ENCODE assay signal across 12 cellular contexts in genomic region chr3:184317201-184317600, GRCh38. TPM values are rescaled to one million over a fixed set of nuclear protein-coding genes. Genes with fewer than 3 reads are reported as not detected.
DNase-seq lines count a peak whose midpoint lies in the region; ATAC-seq and TF ChIP-seq lines count a peak whose summit lies in the region.
"Had no signal": no experiment of that assay in that cellular context is flagged by ENCODE, and none has a peak within 500 bp of the region (broad histone marks: within the 10 kb centered on the region; RNA-seq: fewer than 3 reads in every experiment).

No MANE protein-coding gene starts in this region.

- no peaks in the 10 kb centered on the region for H3F3A ChIP-seq in OCI-LY1 (ENCODE audit: insufficient read depth, low read length)

- no peaks in the 10 kb centered on the region for H3K27me3 ChIP-seq in CD4-positive, alpha-beta T cell (ENCODE audit: control insufficient read depth, insufficient read depth, low read length)
- H3K27me3 ChIP-seq in OCI-LY1 (ENCODE audit: insufficient read depth, low read length) = no peaks in the 10 kb centered on the region

- peak overlapping the region; percentile 95 for H3K27ac Mint-ChIP-seq in CD4-positive, alpha-beta T cell
- H3K27ac Mint-ChIP-seq in neural crest cell (ENCODE audit: unreplicated experiment) = peak overlapping the region; percentile 65

- peaks cover 55% of the 10 kb centered on the region for H3K36me3 Mint-ChIP-seq in CD4-positive, alpha-beta T cell (ENCODE audit: low read depth)
- H3K36me3 Mint-ChIP-seq in neural crest cell (ENCODE audit: low read depth) = peaks cover 21% of the 10 kb centered on the region

- peak overlapping the region; percentile 94 for H3K4me3 Mint-ChIP-seq in CD4-positive, alpha-beta T cell
- peak overlapping the region; percentile 92 for H3K4me3 Mint-ChIP-seq in neural crest cell

- H3K4me1 Mint-ChIP-seq in CD4-positive, alpha-beta T cell (ENCODE audit: low read depth) = peaks cover 31% of the 10 kb centered on the region
- H3K4me1 Mint-ChIP-seq in neural crest cell = peaks cover 32% of the 10 kb centered on the region

- ATAC-seq in CD4-positive, alpha-beta T cell (ENCODE audit: poor library complexity) = no peak
- ATAC-seq in GM18870 (IDR thresholded peaks at IDR 0.05; ENCODE audit: unreplicated experiment) (no peak), GM18867 (IDR thresholded peaks at IDR 0.05; ENCODE audit: unreplicated experiment) (no peak)

- CTCF ChIA-PET in CD4-positive, alpha-beta T cell (lab: Charles Lee) = no interaction called here

- TF ChIP-seq CTCF in CD4-positive, alpha-beta T cell (IDR thresholded peaks at IDR 0.05) = no peak
- TF ChIP-seq CTCF in OCI-LY1 (IDR thresholded peaks at IDR 0.05; ENCODE audit: low read length) (no peak), coronary artery (IDR thresholded peaks at IDR 0.05) (no peak), neural crest cell (conservative IDR thresholded peaks at IDR 0.05) (no peak)

- no peak for DNase-seq in CD4-positive, alpha-beta T cell
- DNase-seq in coronary artery (ENCODE audit: low spot score) (no peak), neural crest cell (ENCODE audit: low read depth, low spot score) (no peak), NCI-H226 (no peak), SKM-1 (lab: John Stamatoyannopoulos, UW; ENCODE audit: unreplicated experiment) (no peak)
- DNase-seq: erythroblast, NCI-H1092, occipital lobe had no signal

- H3K4me1 ChIP-seq in OCI-LY1 (ENCODE audit: insufficient read depth, low read length, severe bottlenecking) = peaks cover 26% of the 10 kb centered on the region

- intact Hi-C loops in CD4-positive, alpha-beta T cell (cut with DNase I, micrococcal nuclease) = loop anchor here in 1 of 2 experiments (1.0 to 5.0 kb wide), 3 partner anchors 16 to 300 kb away; partner anchors contain the start of genes ABCC5 and ABCF3

- no peak overlapping the region for H3K27ac ChIP-seq in CD4-positive, alpha-beta T cell (ENCODE audit: low read depth, low read length)
- H3K27ac ChIP-seq in OCI-LY1 (ENCODE audit: low read depth, low read length, poor library complexity, severe bottlenecking) = no peak overlapping the region
- peak overlapping the region in 1 of 2 donors; percentile 27 for H3K27ac ChIP-seq in coronary artery

- POLR2A ChIA-PET in CD4-positive, alpha-beta T cell (lab: Charles Lee) = no interaction called here

- H3K27me3 Mint-ChIP-seq in CD4-positive, alpha-beta T cell = no peaks in the 10 kb centered on the region
- H3K27me3 Mint-ChIP-seq in neural crest cell (ENCODE audit: low read depth) = no peaks in the 10 kb centered on the region

- H3K9me3 ChIP-seq in CD4-positive, alpha-beta T cell (ENCODE audit: control insufficient read depth, low read length) = no peaks in the 10 kb centered on the region
- no peaks in the 10 kb centered on the region for H3K9me3 ChIP-seq in OCI-LY1 (ENCODE audit: low read length)

- H3K79me2 ChIP-seq in OCI-LY1 (ENCODE audit: insufficient read depth, low read length) = peaks cover 46% of the 10 kb centered on the region

- H3K36me3 ChIP-seq in OCI-LY1 (ENCODE audit: insufficient read depth, low read length) = peaks cover 70% of the 10 kb centered on the region

- no peaks in the 10 kb centered on the region for H3K9me3 Mint-ChIP-seq in CD4-positive, alpha-beta T cell
- H3K9me3 Mint-ChIP-seq in neural crest cell = no peaks in the 10 kb centered on the region

- H4K20me1 ChIP-seq in OCI-LY1 (ENCODE audit: insufficient read depth, low read length) = no peaks in the 10 kb centered on the region

- H3K9me2 ChIP-seq in OCI-LY1 (ENCODE audit: low read depth, low read length) = no peaks in the 10 kb centered on the region

- no peak overlapping the region for H2AFZ ChIP-seq in OCI-LY1 (ENCODE audit: low read length)

- H3K9ac ChIP-seq in OCI-LY1 (ENCODE audit: low read length) = peak overlapping the region; percentile 95; the same call in 1 of the 2 replicates

- H3K4me3 ChIP-seq in OCI-LY1 (ENCODE audit: low read depth, low read length, poor library complexity, severe bottlenecking) (peak overlapping the region; percentile 84), coronary artery (peak overlapping the region; percentile 79)

- peak overlapping the region; percentile 93 for H3K4me2 ChIP-seq in OCI-LY1 (ENCODE audit: low read length)

RNA-seq across cellular contexts. Expression of gene EIF4G1, which starts 2.8 kb away (rescaled TPM):
- total RNA-seq in CD4-positive, alpha-beta T cell = 100 to 1,000 TPM; 211 to 217 TPM
- total RNA-seq in neural crest cell = 520 and 529 TPM in 2 replicates

RNA-seq across cellular contexts. Expression of gene PSMD2, which starts 18.2 kb away (rescaled TPM):
- 100 to 1,000 TPM; 159 TPM for total RNA-seq in CD4-positive, alpha-beta T cell
- 359 and 378 TPM in 2 replicates for total RNA-seq in neural crest cell

RNA-seq across cellular contexts. Expression of gene FAM131A, which starts 20.2 kb away (rescaled TPM):
- total RNA-seq in CD4-positive, alpha-beta T cell = 10 to 100 TPM; 10.4 to 11.0 TPM
- 17.4 and 19.7 TPM in 2 replicates for total RNA-seq in neural crest cell

RNA-seq across cellular contexts. Expression of gene ECE2, which starts 41.4 kb away (rescaled TPM):
- total RNA-seq in CD4-positive, alpha-beta T cell = not detected
- not detected in 2 replicates for total RNA-seq in neural crest cell
- total RNA-seq: subcutaneous adipose tissue had no signal

RNA-seq across cellular contexts. Expression of gene CLCN2, which starts 44.2 kb away (rescaled TPM):
- 1 to 10 TPM; 3.2 to 3.5 TPM for total RNA-seq in CD4-positive, alpha-beta T cell
- total RNA-seq in neural crest cell = 23.6 and 27.8 TPM in 2 replicates
